Comparison of ENCODE assay signal across 14 cellular contexts in the genomic region with DNA sequence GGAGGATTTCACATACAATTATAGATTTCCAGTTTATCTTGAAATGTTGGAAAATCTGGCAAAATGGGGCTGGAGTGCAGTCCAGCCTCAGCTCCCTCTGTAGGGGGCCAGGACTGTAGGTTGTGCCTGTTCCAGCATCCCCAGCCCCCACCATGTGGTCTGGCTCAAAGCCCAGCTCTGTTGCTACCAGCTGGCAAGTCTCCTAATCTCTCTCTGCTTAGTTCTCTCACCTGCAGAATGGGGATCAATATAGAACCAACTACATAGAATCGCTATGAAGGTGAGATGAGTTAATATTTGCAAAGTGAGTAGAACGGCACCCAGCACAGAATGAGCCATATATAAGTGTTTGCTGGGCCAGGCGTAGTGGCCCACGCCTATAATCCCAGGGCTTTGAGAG. TPM values are rescaled to one million over a fixed set of nuclear protein-coding genes. Genes with fewer than 3 reads are reported as not detected.
DNase-seq lines count a peak whose midpoint lies in the region; ATAC-seq lines count a peak whose summit lies in the region.
"Had no signal": no experiment of that assay in that cellular context is flagged by ENCODE, and none has a peak within 500 bp of the region (broad histone marks: within the 10 kb centered on the region; RNA-seq: fewer than 3 reads in every experiment).

No MANE protein-coding gene starts in this region.

- peak; percentile 21 for ATAC-seq in left colon
- no peak for ATAC-seq in GM21825 (IDR thresholded peaks at IDR 0.05; ENCODE audit: unreplicated experiment)
- no peak for ATAC-seq in HG03565 (IDR thresholded peaks at IDR 0.05; ENCODE audit: unreplicated experiment)
- ATAC-seq: Right ventricle myocardium inferior had no signal

- intact Hi-C loops in left colon (cut with DNase I, micrococcal nuclease): no loop called here

- DNase-seq in DMS53 (lab: John Stamatoyannopoulos, UW) (peak; percentile 91), NCI-H1694 treated with DMSO at 0.1 percent for 48 hours (lab: John Stamatoyannopoulos, UW) (peak; percentile 69), NCI-H82 treated with DMSO at 0.1 percent for 48 hours (lab: John Stamatoyannopoulos, UW; ENCODE audit: unreplicated experiment) (peak; percentile 77), left colon (no peak), GDM1 (lab: John Stamatoyannopoulos, UW) (no peak), EL (no peak)
- DNase-seq: activated B cell treated with CpG ODN at 0.5 μM for 24 hours; activated T-cell treated with anti-CD3 and anti-CD28 coated beads, Interleukin-2, amount 50 U/mL, for 48 hours; C1 segment of cervical spinal cord; MM.1S; occipital lobe had no signal

RNA-seq across cellular contexts. Expression of a gene that starts 50.0 kb away (rescaled TPM):
- total RNA-seq in left colon: 100 to 1,000 TPM; 112 to 121 TPM

Comparison
In these comparisons a context has a peak if more than half of its experiments do, and no peak if none do; other contexts are left out.
1. DNase-seq: peak in DMS53 (single experiment), NCI-H1694 treated with DMSO at 0.1 percent for 48 hours (single experiment) and NCI-H82 treated with DMSO at 0.1 percent for 48 hours (single experiment); none in left colon (0 of 2), GDM1 (single experiment) and EL (single experiment).